Comparison of ENCODE assay signal across 10 cellular contexts in the genomic region with DNA sequence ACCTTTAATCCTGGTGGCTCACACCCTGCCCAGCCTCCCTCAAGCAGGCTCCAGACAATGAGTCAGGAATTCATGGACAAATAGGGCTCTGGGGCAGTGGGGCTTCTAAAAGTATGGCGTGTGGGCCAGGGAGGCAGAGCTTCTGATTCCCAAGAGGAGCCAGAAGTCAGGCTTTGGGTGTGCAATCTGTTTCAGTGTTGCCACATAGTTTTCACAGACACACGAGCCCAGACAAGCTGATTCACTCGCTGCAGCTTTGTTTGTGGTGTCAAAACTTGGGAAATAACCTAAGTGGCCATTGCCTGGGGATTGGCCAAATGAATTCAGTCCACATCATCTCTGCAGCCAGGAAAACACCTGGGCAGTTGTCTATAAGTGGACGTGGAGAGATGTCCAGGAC. TPM values are rescaled to one million over a fixed set of nuclear protein-coding genes. Genes with fewer than 3 reads are reported as not detected.
DNase-seq lines count a peak whose midpoint lies in the region; ATAC-seq, FAIRE-seq and TF ChIP-seq lines count a peak whose summit lies in the region.
"Had no signal": no experiment of that assay in that cellular context is flagged by ENCODE, and none has a peak within 500 bp of the region (broad histone marks: within the 10 kb centered on the region; RNA-seq: fewer than 3 reads in every experiment).

No MANE protein-coding gene starts in this region.

- peak overlapping the region; percentile 11 for H3K27ac Mint-ChIP-seq in activated naive CD4-positive, alpha-beta T cell treated with anti-CD3 and anti-CD28 coated beads, Interleukin-2, amount 10 ng/mL, durations not matched to agents 7 days and 5 days

- H3K9ac ChIP-seq in HepG2 (ENCODE audit: insufficient read depth, low read depth, low read length) = 0 out of 2 replicates have a peak overlapping the region, but pooled peaks have one; percentile 0

- FAIRE-seq in HepG2 (lab: Jason Lieb, UNC) = no peak

- H3K4me1 ChIP-seq in body of pancreas = peaks cover 31% of the 10 kb centered on the region
- H3K4me1 ChIP-seq in HepG2 (ENCODE audit: insufficient read depth, low read length) = peaks cover 43% of the 10 kb centered on the region
- no peaks in the 10 kb centered on the region for H3K4me1 ChIP-seq in uterus

- TF ChIP-seq CTCF in body of pancreas (IDR thresholded peaks at IDR 0.05) = no peak
- no peak for TF ChIP-seq CTCF in HepG2 (CRISPR knock-in tag; IDR thresholded peaks at IDR 0.05)
- no peak for TF ChIP-seq CTCF in uterus (IDR thresholded peaks at IDR 0.05)

- WGBS in body of pancreas, 2 donors = 59 to 62% methylated on average over 4 of the region's 4 CpGs
- 66% methylated on average over 4 of the region's 4 CpGs for WGBS in HepG2 (ENCODE audit: low lambda C conversion rate)

- TF ChIP-seq EP300 in HepG2 (IDR thresholded peaks at IDR 0.05; ENCODE audit: low read depth in 2 of 2, low read length in 2 of 2) (no peak; a peak in 1 of 4 replicates), HepG2 (CRISPR knock-in tag; IDR thresholded peaks at IDR 0.05; ENCODE audit: borderline replicate concordance) (no peak)

- H3K9me3 ChIP-seq in body of pancreas (no peaks in the 10 kb centered on the region), HepG2 (ENCODE audit: low read length) (no peaks in the 10 kb centered on the region), uterus (no peaks in the 10 kb centered on the region)

- H3K9me3 Mint-ChIP-seq in activated naive CD4-positive, alpha-beta T cell treated with anti-CD3 and anti-CD28 coated beads, Interleukin-2, amount 10 ng/mL, durations not matched to agents 7 days and 5 days = no peaks in the 10 kb centered on the region

- H3K27ac ChIP-seq in body of pancreas (peak overlapping the region in 1 of 4 donors; percentile 42), HepG2 (ENCODE audit: extremely low read length, insufficient read depth, low read length) (peak overlapping the region; percentile 30), uterus (no peak overlapping the region)

- H4K20me1 ChIP-seq in HepG2 (ENCODE audit: insufficient read depth, low read length) = no peaks in the 10 kb centered on the region; the same call in 1 of the 2 replicates

- no TSS peak for BruUV-seq in HepG2 (replicated peaks; lab: Mats Ljungman, UMichigan)

- H3K36me3 ChIP-seq in body of pancreas (replicated peaks in 1 of 2; ENCODE audit: insufficient read depth in 1 of 2, low read depth in 2 of 2) (no peaks in the 10 kb centered on the region), HepG2 (replicated peaks in 1 of 2; ENCODE audit: control insufficient read depth in 1 of 2, insufficient read depth in 2 of 2, low read length in 2 of 2) (peaks cover 33 to 63% of the 10 kb centered on the region in 2 experiments), uterus (no peaks in the 10 kb centered on the region)

- no peak overlapping the region for H3K4me3 Mint-ChIP-seq in activated naive CD4-positive, alpha-beta T cell treated with anti-CD3 and anti-CD28 coated beads, Interleukin-2, amount 10 ng/mL, durations not matched to agents 7 days and 5 days

- TF ChIP-seq RAD21 in HepG2 (CRISPR knock-in tag; IDR thresholded peaks at IDR 0.05) = no peak

- H3K4me3 ChIP-seq in body of pancreas (no peak overlapping the region), HepG2 (replicated peaks in 1 of 3; ENCODE audit: insufficient read depth in 1 of 3, low read depth in 2 of 3, low read length in 3 of 3) (no peak overlapping the region), uterus (no peak overlapping the region)

- no peaks in the 10 kb centered on the region for H3K27me3 Mint-ChIP-seq in activated naive CD4-positive, alpha-beta T cell treated with anti-CD3 and anti-CD28 coated beads, Interleukin-2, amount 10 ng/mL, durations not matched to agents 7 days and 5 days

- DNase-seq in activated naive CD4-positive, alpha-beta T cell treated with anti-CD3 and anti-CD28 coated beads, Interleukin-2, amount 10 ng/mL, durations not matched to agents 7 days and 5 days = no peak
- no peak for DNase-seq in activated naive CD4-positive, alpha-beta T cell (lab: John Stamatoyannopoulos, UW)
- DNase-seq in body of pancreas (peak in 1 of 4 donors; percentile 63), HepG2 (ENCODE audit: low spot score) (peak; percentile 81), uterus (peak; percentile 47 to 53), NCI-H2029 treated with DMSO at 0.1 percent for 48 hours (lab: John Stamatoyannopoulos, UW) (no peak), cortex of kidney (lab: John Stamatoyannopoulos, UW) (no peak)
- DNase-seq: activated CD8-positive, alpha-beta memory T cell treated with anti-CD3 and anti-CD28 coated beads, Interleukin-2, amount 50 U/mL, for 48 hours; H7 had no signal

- TF ChIP-seq POLR2A in body of pancreas (IDR thresholded peaks at IDR 0.05) = no peak
- no peak for TF ChIP-seq POLR2A in HepG2 (IDR thresholded peaks at IDR 0.05; ENCODE audit: insufficient read depth in 1 of 2, low read depth in 2 of 2, low read length in 2 of 2)
- no peak for TF ChIP-seq POLR2A in uterus (IDR thresholded peaks at IDR 0.05)

- ATAC-seq in body of pancreas = peak; percentile 39
- peak; percentile 23 for ATAC-seq in HepG2
- ATAC-seq in GM19035 (IDR thresholded peaks at IDR 0.05; ENCODE audit: unreplicated experiment) = no peak

- intact Hi-C loops in body of pancreas (cut with DNase I) = no loop called here
- intact Hi-C loops in HepG2 (cut with micrococcal nuclease; ENCODE audit: unreplicated experiment) = no loop called here
- intact Hi-C loops in uterus (cut with DNase I; ENCODE audit: low total_unique reads) = no loop called here

- H3K36me3 Mint-ChIP-seq in activated naive CD4-positive, alpha-beta T cell treated with anti-CD3 and anti-CD28 coated beads, Interleukin-2, amount 10 ng/mL, durations not matched to agents 7 days and 5 days = peaks cover 59% of the 10 kb centered on the region

- no peak overlapping the region for H2AFZ ChIP-seq in HepG2 (ENCODE audit: low read length)

- CTCF ChIA-PET in activated naive CD4-positive, alpha-beta T cell treated with anti-CD3 and anti-CD28 coated beads, Interleukin-2, amount 10 ng/mL, durations not matched to agents 7 days and 5 days (lab: Charles Lee) = interaction anchor here (1.2 to 1.3 kb wide), 3 partner anchors 10 to 73 kb away, joined by 3 to 4 read pairs (median 4); no protein-coding TSS in a partner anchor
- CTCF ChIA-PET in HepG2 (lab: Yijun Ruan, JAX; ENCODE audit: low intra/inter-chr PET ratio, low total read pairs) = no interaction called here

- in situ Hi-C loops in HepG2 (cut with HindIII; ENCODE audit: extremely low pct_ligation_motif_present, low pct_unique_long_range_greater_than_20kb) = no loop called here

- POLR2A ChIA-PET in HepG2 (lab: Yijun Ruan, JAX) = interaction anchor here (0.7 to 2.9 kb wide), 10 partner anchors 10 to 207 kb away, joined by 3 to 39 read pairs (median 6); a partner anchor contains a TSS

- H3K4me2 ChIP-seq in HepG2 (ENCODE audit: low read depth, low read length) = no peak overlapping the region

- H3K27me3 ChIP-seq in body of pancreas (no peaks in the 10 kb centered on the region), HepG2 (ENCODE audit: control insufficient read depth in 1 of 2, insufficient read depth in 2 of 2, low read length in 2 of 2) (no peaks in the 10 kb centered on the region), uterus (no peaks in the 10 kb centered on the region)

- H3K4me1 Mint-ChIP-seq in activated naive CD4-positive, alpha-beta T cell treated with anti-CD3 and anti-CD28 coated beads, Interleukin-2, amount 10 ng/mL, durations not matched to agents 7 days and 5 days = peaks cover 55% of the 10 kb centered on the region

- peaks cover 31% of the 10 kb centered on the region for H3K79me2 ChIP-seq in HepG2 (ENCODE audit: insufficient read depth, low read length)

RNA-seq across cellular contexts. Expression of a gene that starts 9.2 kb away (rescaled TPM):
- total RNA-seq in body of pancreas = 1 to 10 TPM; 9.1 to 9.6 TPM
- total RNA-seq in HepG2 (2016; rRNA removed; fragmentation: Illumina TruSeq; extraction: Trizol) = 21.4 and 30.5 TPM in 2 replicates
- total RNA-seq in HepG2 (2016; cell fraction: cytosol; rRNA removed; fragmentation: Illumina TruSeq; extraction: Trizol; ENCODE audit: low read depth) = 17.9 and 19.8 TPM in 2 replicates
- total RNA-seq in HepG2 (2016; cell fraction: insoluble cytoplasmic fraction; rRNA removed; fragmentation: Illumina TruSeq; extraction: Trizol) = 16.4 and 29.4 TPM in 2 replicates
- total RNA-seq in HepG2 (2016; cell fraction: membrane; rRNA removed; fragmentation: Illumina TruSeq; extraction: Trizol) = 40.2 and 46.0 TPM in 2 replicates
- 19.8 and 24.1 TPM in 2 replicates for total RNA-seq in HepG2 (2016; cell fraction: nucleus; rRNA removed; fragmentation: Illumina TruSeq; extraction: Trizol)
- polyA plus RNA-seq in HepG2 (2011; rRNA removed) = 93.9 and 105 TPM in 2 replicates
- 58.6 and 81.5 TPM in 2 replicates for polyA plus RNA-seq in HepG2 (2011; cell fraction: cytosol; rRNA removed)
- 45.3 and 46.9 TPM in 2 replicates for polyA plus RNA-seq in HepG2 (2011; cell fraction: nucleus; rRNA removed)
- polyA plus RNA-seq in HepG2 (2012) = 29.0 and 44.1 TPM in 2 replicates
- polyA plus RNA-seq in HepG2 (2016; cell fraction: cytosol; fragmentation: Illumina TruSeq; extraction: Trizol; ENCODE audit: low read depth) = 31.6 and 35.7 TPM in 2 replicates
- polyA plus RNA-seq in HepG2 (2016; cell fraction: insoluble cytoplasmic fraction; fragmentation: Illumina TruSeq; extraction: Trizol; ENCODE audit: low read depth) = 33.1 and 37.1 TPM in 2 replicates
- polyA plus RNA-seq in HepG2 (2016; cell fraction: membrane; fragmentation: Illumina TruSeq; extraction: Trizol; ENCODE audit: low read depth) = 65.7 and 67.3 TPM in 2 replicates
- 60.4 and 64.9 TPM in 2 replicates for polyA plus RNA-seq in HepG2 (2016; cell fraction: nucleus; fragmentation: Illumina TruSeq; extraction: Trizol; ENCODE audit: insufficient read depth, low read depth)
- 171 and 190 TPM in 2 replicates for polyA minus RNA-seq in HepG2 (2011; rRNA and poly(A)+ RNA removed; ENCODE audit: low replicate concordance)
- polyA minus RNA-seq in HepG2 (2011; cell fraction: cytosol; rRNA and poly(A)+ RNA removed) = 44.9 and 49.0 TPM in 2 replicates
- 12.5 and 14.5 TPM in 2 replicates for polyA minus RNA-seq in HepG2 (2011; cell fraction: nucleus; rRNA and poly(A)+ RNA removed)
- total RNA-seq in uterus = 10 to 100 TPM in 1 of 4 donors, 1 to 10 TPM in 3; 1.5 to 19.8 (median 6.1) TPM

RNA-seq across cellular contexts. Expression of a gene that starts 31.4 kb away (rescaled TPM):
- total RNA-seq in body of pancreas = 10 to 100 TPM; 42.0 to 43.8 TPM
- total RNA-seq in HepG2 (2016; rRNA removed; fragmentation: Illumina TruSeq; extraction: Trizol) = 81.3 and 85.1 TPM in 2 replicates
- total RNA-seq in HepG2 (2016; cell fraction: cytosol; rRNA removed; fragmentation: Illumina TruSeq; extraction: Trizol; ENCODE audit: low read depth) = 39.8 and 41.0 TPM in 2 replicates
- 75.7 and 82.4 TPM in 2 replicates for total RNA-seq in HepG2 (2016; cell fraction: insoluble cytoplasmic fraction; rRNA removed; fragmentation: Illumina TruSeq; extraction: Trizol)
- total RNA-seq in HepG2 (2016; cell fraction: membrane; rRNA removed; fragmentation: Illumina TruSeq; extraction: Trizol) = 77.9 and 85.1 TPM in 2 replicates
- 90.9 and 96.1 TPM in 2 replicates for total RNA-seq in HepG2 (2016; cell fraction: nucleus; rRNA removed; fragmentation: Illumina TruSeq; extraction: Trizol)
- 102 and 132 TPM in 2 replicates for polyA plus RNA-seq in HepG2 (2011; rRNA removed)
- polyA plus RNA-seq in HepG2 (2011; cell fraction: cytosol; rRNA removed) = 86.6 and 115 TPM in 2 replicates
- 112 and 127 TPM in 2 replicates for polyA plus RNA-seq in HepG2 (2011; cell fraction: nucleus; rRNA removed)
- polyA plus RNA-seq in HepG2 (2012) = 131 and 175 TPM in 2 replicates
- polyA plus RNA-seq in HepG2 (2016; cell fraction: cytosol; fragmentation: Illumina TruSeq; extraction: Trizol; ENCODE audit: low read depth) = 88.5 and 88.7 TPM in 2 replicates
- 203 and 260 TPM in 2 replicates for polyA plus RNA-seq in HepG2 (2016; cell fraction: insoluble cytoplasmic fraction; fragmentation: Illumina TruSeq; extraction: Trizol; ENCODE audit: low read depth)
- 179 and 185 TPM in 2 replicates for polyA plus RNA-seq in HepG2 (2016; cell fraction: membrane; fragmentation: Illumina TruSeq; extraction: Trizol; ENCODE audit: low read depth)
- 152 and 171 TPM in 2 replicates for polyA plus RNA-seq in HepG2 (2016; cell fraction: nucleus; fragmentation: Illumina TruSeq; extraction: Trizol; ENCODE audit: insufficient read depth, low read depth)
- polyA minus RNA-seq in HepG2 (2011; rRNA and poly(A)+ RNA removed; ENCODE audit: low replicate concordance) = 54.3 and 62.1 TPM in 2 replicates
- polyA minus RNA-seq in HepG2 (2011; cell fraction: cytosol; rRNA and poly(A)+ RNA removed) = 50.5 and 51.3 TPM in 2 replicates
- 273 and 299 TPM in 2 replicates for polyA minus RNA-seq in HepG2 (2011; cell fraction: nucleus; rRNA and poly(A)+ RNA removed)
- total RNA-seq in uterus = 100 to 1,000 TPM in 1 of 4 donors, 10 to 100 TPM in 3; 45.6 to 124 (median 62.9) TPM

RNA-seq across cellular contexts. Expression of a gene that starts 46.3 kb away (rescaled TPM):
- total RNA-seq in body of pancreas (100 to 1,000 TPM in 1 of 2 donors, 10 to 100 TPM in 1; 47.7 to 104 TPM), HepG2 (2016; rRNA removed; fragmentation: Illumina TruSeq; extraction: Trizol) (12.1 and 18.5 TPM in 2 replicates), uterus (100 to 1,000 TPM in 1 of 4 donors, 10 to 100 TPM in 3; 15.6 to 100 (median 59.9) TPM)
- 9.1 and 9.9 TPM in 2 replicates for total RNA-seq in HepG2 (2016; cell fraction: cytosol; rRNA removed; fragmentation: Illumina TruSeq; extraction: Trizol; ENCODE audit: low read depth)
- 11.0 and 17.4 TPM in 2 replicates for total RNA-seq in HepG2 (2016; cell fraction: insoluble cytoplasmic fraction; rRNA removed; fragmentation: Illumina TruSeq; extraction: Trizol)
- total RNA-seq in HepG2 (2016; cell fraction: membrane; rRNA removed; fragmentation: Illumina TruSeq; extraction: Trizol) = 19.9 and 21.0 TPM in 2 replicates
- total RNA-seq in HepG2 (2016; cell fraction: nucleus; rRNA removed; fragmentation: Illumina TruSeq; extraction: Trizol) = 8.1 and 9.8 TPM in 2 replicates
- polyA plus RNA-seq in HepG2 (2011; rRNA removed) = 28.2 and 43.0 TPM in 2 replicates
- polyA plus RNA-seq in HepG2 (2011; cell fraction: cytosol; rRNA removed) = 31.3 and 41.1 TPM in 2 replicates
- polyA plus RNA-seq in HepG2 (2011; cell fraction: nucleus; rRNA removed) = 47.8 and 49.8 TPM in 2 replicates
- polyA plus RNA-seq in HepG2 (2012) = 33.9 and 49.4 TPM in 2 replicates
- 8.7 and 9.3 TPM in 2 replicates for polyA plus RNA-seq in HepG2 (2016; cell fraction: cytosol; fragmentation: Illumina TruSeq; extraction: Trizol; ENCODE audit: low read depth)
- 24.7 and 26.6 TPM in 2 replicates for polyA plus RNA-seq in HepG2 (2016; cell fraction: insoluble cytoplasmic fraction; fragmentation: Illumina TruSeq; extraction: Trizol; ENCODE audit: low read depth)
- 16.8 and 19.0 TPM in 2 replicates for polyA plus RNA-seq in HepG2 (2016; cell fraction: membrane; fragmentation: Illumina TruSeq; extraction: Trizol; ENCODE audit: low read depth)
- polyA plus RNA-seq in HepG2 (2016; cell fraction: nucleus; fragmentation: Illumina TruSeq; extraction: Trizol; ENCODE audit: insufficient read depth, low read depth) = 21.1 and 24.6 TPM in 2 replicates
- 12.1 and 28.5 TPM in 2 replicates for polyA minus RNA-seq in HepG2 (2011; rRNA and poly(A)+ RNA removed; ENCODE audit: low replicate concordance)
- 56.9 and 63.6 TPM in 2 replicates for polyA minus RNA-seq in HepG2 (2011; cell fraction: cytosol; rRNA and poly(A)+ RNA removed)
- 21.4 and 26.7 TPM in 2 replicates for polyA minus RNA-seq in HepG2 (2011; cell fraction: nucleus; rRNA and poly(A)+ RNA removed)

Comparison
In these comparisons a context has a peak if more than half of its experiments do, and no peak if none do; other contexts are left out.
1. DNase-seq: peak in HepG2 (single experiment) and uterus (2 of 2); none in activated naive CD4-positive, alpha-beta T cell treated with anti-CD3 and anti-CD28 coated beads, Interleukin-2, amount 10 ng/mL, durations not matched to agents 7 days and 5 days (single experiment), activated naive CD4-positive, alpha-beta T cell (0 of 4), NCI-H2029 treated with DMSO at 0.1 percent for 48 hours (single experiment) and cortex of kidney (single experiment).